8 cellular contexts compared by ENCODE assay signal in the genomic region with DNA sequence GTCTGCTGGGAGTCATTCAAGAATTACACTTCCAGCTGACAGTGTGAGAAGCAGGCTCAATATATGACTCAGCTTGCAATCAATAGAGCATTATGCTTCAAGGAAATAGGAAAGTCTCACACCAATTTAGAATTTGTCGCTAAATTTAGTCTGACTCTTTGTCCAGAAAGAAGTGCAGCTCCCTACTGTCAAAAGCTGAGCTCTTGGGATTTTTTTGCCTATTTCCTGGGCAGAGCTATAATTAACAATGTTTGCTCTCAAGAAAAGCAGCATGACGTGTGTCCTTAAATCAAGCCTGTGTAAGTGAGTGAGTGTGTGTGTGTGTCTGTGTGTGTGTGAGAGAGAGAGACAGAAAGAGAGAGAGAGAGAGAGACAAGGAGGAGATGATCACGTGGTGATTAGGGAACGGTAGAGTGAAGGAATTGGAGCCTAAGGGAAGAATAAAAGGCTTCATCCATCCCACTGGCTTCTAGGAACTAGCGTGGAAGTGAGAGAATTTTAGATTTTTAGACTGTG. TPM values are rescaled to one million over a fixed set of nuclear protein-coding genes. Genes with fewer than 3 reads are reported as not detected.
DNase-seq lines count a peak whose midpoint lies in the region; ATAC-seq, FAIRE-seq and TF ChIP-seq lines count a peak whose summit lies in the region.

No MANE protein-coding gene starts in this region.

- peaks cover 17% of the 10 kb centered on the region for H3K4me1 ChIP-seq in BLaER1
- peaks cover 4% of the 10 kb centered on the region for H3K4me1 ChIP-seq in astrocyte (ENCODE audit: insufficient read depth, low read length)
- no peaks in the 10 kb centered on the region for H3K4me1 ChIP-seq in ovary (ENCODE audit: insufficient read depth)

- H3K27ac ChIP-seq in BLaER1 (no peak overlapping the region; the same call in 1 of the 2 replicates), astrocyte (ENCODE audit: low read depth, low read length) (no peak overlapping the region), ovary (no peak overlapping the region)

- peak; percentile 50 for DNase-seq in KBM-7
- DNase-seq in astrocyte (ENCODE audit: low read depth), result peak; percentile 43
- no peak for DNase-seq in left colon
- no peak for DNase-seq in activated naive CD4-positive, alpha-beta T cell treated with anti-CD3 and anti-CD28 coated beads, Interleukin-2, amount 10 ng/mL, durations not matched to agents 7 days and 5 days
- DNase-seq in ovary, result no peak
- no peak for DNase-seq in iPS-NIHi7 (ENCODE audit: extremely low spot score)

- no peaks in the 10 kb centered on the region for H3K36me3 Mint-ChIP-seq in astrocyte (ENCODE audit: low read depth, unreplicated experiment)
- no peaks in the 10 kb centered on the region for H3K36me3 Mint-ChIP-seq in activated naive CD4-positive, alpha-beta T cell treated with anti-CD3 and anti-CD28 coated beads, Interleukin-2, amount 10 ng/mL, durations not matched to agents 7 days and 5 days

- H3K4me3 ChIP-seq in BLaER1 (no peak overlapping the region), astrocyte (ENCODE audit: insufficient read depth, low read depth, low read length) (no peak overlapping the region), ovary (no peak overlapping the region)

- no peaks in the 10 kb centered on the region for H3K79me2 ChIP-seq in astrocyte (ENCODE audit: insufficient read depth, low read length)

- TF ChIP-seq EP300 in ovary (IDR thresholded peaks at IDR 0.05), result no peak

- in situ Hi-C loops in KBM-7 (cut with MboI; ENCODE audit: low pct_unique_long_range_greater_than_20kb, low sequenced_read_pairs), result no loop called here

- peak overlapping the region; percentile 31 for H2AFZ ChIP-seq in astrocyte (ENCODE audit: low read depth, low read length)

- ATAC-seq in left colon, result peak; percentile 85
- no peak for ATAC-seq in HG03045 (IDR thresholded peaks at IDR 0.05; ENCODE audit: unreplicated experiment)

- H3K9me3 ChIP-seq in BLaER1 (no peaks in the 10 kb centered on the region), astrocyte (ENCODE audit: insufficient read depth, low read depth, low read length) (no peaks in the 10 kb centered on the region), ovary (no peaks in the 10 kb centered on the region)

- H3K4me2 ChIP-seq in BLaER1, result peak overlapping the region; percentile 70
- H3K4me2 ChIP-seq in astrocyte (ENCODE audit: low read length), result peak overlapping the region; percentile 67

- no peak for FAIRE-seq in astrocyte (lab: Jason Lieb, UNC)

- TF ChIP-seq CTCF in astrocyte (IDR thresholded peaks at IDR 0.05; ENCODE audit: insufficient read depth, low read depth, low read length), result no peak
- TF ChIP-seq CTCF in ovary (IDR thresholded peaks at IDR 0.05), result no peak

- peak overlapping the region; percentile 60 for H3K27ac Mint-ChIP-seq in astrocyte (ENCODE audit: unreplicated experiment)
- H3K27ac Mint-ChIP-seq in activated naive CD4-positive, alpha-beta T cell treated with anti-CD3 and anti-CD28 coated beads, Interleukin-2, amount 10 ng/mL, durations not matched to agents 7 days and 5 days, result no peak overlapping the region

- H3K9ac ChIP-seq in BLaER1 (no peak overlapping the region; the same call in 1 of the 2 replicates), astrocyte (ENCODE audit: low read length) (peak overlapping the region; percentile 25)

- no peaks in the 10 kb centered on the region for H4K20me1 ChIP-seq in BLaER1
- H4K20me1 ChIP-seq in astrocyte (ENCODE audit: insufficient read depth, low read length), result no peaks in the 10 kb centered on the region

- 48 to 53% (median 50%) methylated on average over 5 of the region's 5 CpGs for WGBS in ovary, 3 donors

- no peaks in the 10 kb centered on the region for H3K36me3 ChIP-seq in BLaER1
- no peaks in the 10 kb centered on the region for H3K36me3 ChIP-seq in astrocyte (ENCODE audit: insufficient read depth, low read length)
- no peaks in the 10 kb centered on the region for H3K36me3 ChIP-seq in ovary

- H3K4me3 Mint-ChIP-seq in astrocyte (ENCODE audit: unreplicated experiment), result no peak overlapping the region
- H3K4me3 Mint-ChIP-seq in activated naive CD4-positive, alpha-beta T cell treated with anti-CD3 and anti-CD28 coated beads, Interleukin-2, amount 10 ng/mL, durations not matched to agents 7 days and 5 days, result no peak overlapping the region

- CTCF ChIA-PET in activated naive CD4-positive, alpha-beta T cell treated with anti-CD3 and anti-CD28 coated beads, Interleukin-2, amount 10 ng/mL, durations not matched to agents 7 days and 5 days (lab: Charles Lee), result interaction anchor here (0.8 kb wide), 1 partner anchor 9 kb away, joined by 3 read pairs; no protein-coding TSS in a partner anchor

- no peaks in the 10 kb centered on the region for H3K27me3 ChIP-seq in BLaER1
- no peaks in the 10 kb centered on the region for H3K27me3 ChIP-seq in astrocyte (ENCODE audit: insufficient read depth, low read length)
- no peaks in the 10 kb centered on the region for H3K27me3 ChIP-seq in ovary

- peaks cover 18% of the 10 kb centered on the region for H3K4me1 Mint-ChIP-seq in astrocyte (ENCODE audit: low read depth, unreplicated experiment)
- H3K4me1 Mint-ChIP-seq in activated naive CD4-positive, alpha-beta T cell treated with anti-CD3 and anti-CD28 coated beads, Interleukin-2, amount 10 ng/mL, durations not matched to agents 7 days and 5 days, result no peaks in the 10 kb centered on the region

- no peaks in the 10 kb centered on the region for H3K9me3 Mint-ChIP-seq in astrocyte (ENCODE audit: unreplicated experiment)
- H3K9me3 Mint-ChIP-seq in activated naive CD4-positive, alpha-beta T cell treated with anti-CD3 and anti-CD28 coated beads, Interleukin-2, amount 10 ng/mL, durations not matched to agents 7 days and 5 days, result no peaks in the 10 kb centered on the region

- intact Hi-C loops in left colon (cut with DNase I, micrococcal nuclease), result no loop called here
- intact Hi-C loops in ovary (cut with DNase I), result no loop called here

- no peaks in the 10 kb centered on the region for H3K27me3 Mint-ChIP-seq in astrocyte (ENCODE audit: low read depth, unreplicated experiment)
- peaks cover 18% of the 10 kb centered on the region for H3K27me3 Mint-ChIP-seq in activated naive CD4-positive, alpha-beta T cell treated with anti-CD3 and anti-CD28 coated beads, Interleukin-2, amount 10 ng/mL, durations not matched to agents 7 days and 5 days

- no peak for TF ChIP-seq POLR2A in ovary (IDR thresholded peaks at IDR 0.05)

RNA-seq across cellular contexts. Expression of gene SLC35G2, which starts 16.4 kb away (rescaled TPM):
- total RNA-seq in astrocyte (9.4 and 10.1 TPM in 2 replicates), left colon (under 1 TPM; 0.84 to 0.98 TPM), ovary (1 to 10 TPM; 2.3 to 7.7 (median 4.1) TPM)
- polyA plus RNA-seq in ovary, result 1 to 10 TPM; 5.0 to 9.5 TPM

RNA-seq across cellular contexts. Expression of gene STAG1, which starts 50.4 kb away (rescaled TPM):
- total RNA-seq in astrocyte, result 24.1 and 24.2 TPM in 2 replicates
- 10 to 100 TPM; 41.7 to 56.2 TPM for total RNA-seq in left colon
- 10 to 100 TPM; 39.1 to 66.3 (median 57.5) TPM for total RNA-seq in ovary
- 10 to 100 TPM; 18.7 to 19.4 TPM for polyA plus RNA-seq in ovary

RNA-seq across cellular contexts. Expression of gene NCK1, which starts 59.5 kb away (rescaled TPM):
- 43.7 and 48.6 TPM in 2 replicates for total RNA-seq in astrocyte
- 10 to 100 TPM; 51.5 to 58.2 TPM for total RNA-seq in left colon
- 10 to 100 TPM; 35.8 to 49.4 (median 36.2) TPM for total RNA-seq in ovary
- 10 to 100 TPM; 27.6 TPM for polyA plus RNA-seq in ovary

Comparison
In these comparisons a context has a peak if more than half of its experiments do, and no peak if none do; other contexts are left out.
1. DNase-seq: peak in KBM-7 (single experiment) and astrocyte (single experiment); none in left colon (0 of 2), activated naive CD4-positive, alpha-beta T cell treated with anti-CD3 and anti-CD28 coated beads, Interleukin-2, amount 10 ng/mL, durations not matched to agents 7 days and 5 days (single experiment), ovary (0 of 5) and iPS-NIHi7 (single experiment).